1 cellular context compared by ENCODE assay signal in genomic region chr1:200530551-200531261, GRCh38.
TF ChIP-seq lines count a peak whose summit lies in the region.

No MANE protein-coding gene starts in this region.

TF ChIP-seq in H1, 55 proteins besides CTCF, POLR2A, EP300 and RAD21 (continued from another document):
- TF ChIP-seq, protein P1, sequence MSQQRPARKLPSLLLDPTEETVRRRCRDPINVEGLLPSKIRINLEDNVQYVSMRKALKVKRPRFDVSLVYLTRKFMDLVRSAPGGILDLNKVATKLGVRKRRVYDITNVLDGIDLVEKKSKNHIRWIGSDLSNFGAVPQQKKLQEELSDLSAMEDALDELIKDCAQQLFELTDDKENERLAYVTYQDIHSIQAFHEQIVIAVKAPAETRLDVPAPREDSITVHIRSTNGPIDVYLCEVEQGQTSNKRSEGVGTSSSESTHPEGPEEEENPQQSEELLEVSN (IDR thresholded peaks at IDR 0.05) = no peak
- TF ChIP-seq BCL11A (IDR thresholded peaks at IDR 0.05; ENCODE audit: low read depth in 2 of 2, low read length in 2 of 2) = no peak
TF ChIP-seq in H1: peak in this region for 0.
